23 cellular contexts compared by ENCODE assay signal in the genomic region with DNA sequence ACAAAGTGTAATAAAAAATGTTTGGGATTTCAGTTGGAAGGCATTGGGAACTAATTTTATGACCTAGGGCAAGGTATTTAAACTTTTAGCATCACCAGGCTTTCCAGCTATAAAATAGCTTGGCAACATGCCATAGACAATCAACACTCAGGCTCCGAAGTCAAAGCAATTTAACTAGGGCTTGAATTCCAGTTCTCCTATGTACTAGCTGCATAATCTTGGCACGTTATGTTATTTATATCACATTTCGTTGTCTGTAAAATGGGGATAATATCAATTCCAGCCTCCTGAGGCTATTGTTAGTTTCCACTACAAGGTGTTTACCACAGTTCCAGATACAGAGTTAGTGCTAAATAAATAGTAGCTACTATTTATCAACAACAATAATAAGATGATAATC.
"Had no signal": no experiment of that assay in that cellular context is flagged by ENCODE, and none has a peak within 500 bp of the region (broad histone marks: within the 10 kb centered on the region; RNA-seq: fewer than 3 reads in every experiment).

No MANE protein-coding gene starts in this region.

- H3K4me1 ChIP-seq: foreskin keratinocyte, parathyroid adenoma, prostate gland, right lobe of liver, stomach had no signal

- H3K4me3 ChIP-seq: coronary artery, hepatocyte, lung, prostate gland, right lobe of liver, stomach had no signal

- H3K36me3 Mint-ChIP-seq: naive thymus-derived CD4-positive, alpha-beta T cell; stimulated activated memory B cell treated with anti-CD40 and anti-IgM and Interleukin-4, amounts not matched to agents 10 μg/mL and 1 μg/mL and 100 μg/mL, for 72 hours had no signal

- H3K27me3 Mint-ChIP-seq: naive thymus-derived CD4-positive, alpha-beta T cell; stimulated activated memory B cell treated with anti-CD40 and anti-IgM and Interleukin-4, amounts not matched to agents 10 μg/mL and 1 μg/mL and 100 μg/mL, for 72 hours had no signal

- H3K4me1 Mint-ChIP-seq: naive thymus-derived CD4-positive, alpha-beta T cell; stimulated activated memory B cell treated with anti-CD40 and anti-IgM and Interleukin-4, amounts not matched to agents 10 μg/mL and 1 μg/mL and 100 μg/mL, for 72 hours had no signal

- H3K9me3 Mint-ChIP-seq: nephron progenitor cell; stimulated activated memory B cell treated with anti-CD40 and anti-IgM and Interleukin-4, amounts not matched to agents 10 μg/mL and 1 μg/mL and 100 μg/mL, for 72 hours had no signal

- H3K4me3 Mint-ChIP-seq: endodermal cell; naive thymus-derived CD4-positive, alpha-beta T cell; nephron progenitor cell; stimulated activated memory B cell treated with anti-CD40 and anti-IgM and Interleukin-4, amounts not matched to agents 10 μg/mL and 1 μg/mL and 100 μg/mL, for 72 hours had no signal

- DNase-seq: effector CD4-positive, alpha-beta T cell; endodermal cell; erythroblast; foreskin keratinocyte; head of caudate nucleus; kidney; left colon; left ventricle myocardium superior; mesenchymal stem cell; naive thymus-derived CD4-positive, alpha-beta T cell; nephron progenitor cell; retina; right lobe of liver; stimulated activated CD4-positive, alpha-beta T cell treated with anti-CD3 and anti-CD28 coated beads, Interleukin-1b, Interleukin-23, amount 100 ng/mL, for 48 hours; stimulated activated CD4-positive, alpha-beta T cell treated with anti-CD3 and anti-CD28 coated beads, Interleukin-4, amount 100 ng/mL, for 24 hours; stomach; trophoblast cell had no signal

- H3K27ac ChIP-seq: coronary artery, foreskin keratinocyte, hepatocyte, parathyroid adenoma, prostate gland, right lobe of liver, stomach had no signal

- H3K9me3 ChIP-seq: prostate gland, right lobe of liver had no signal

- ATAC-seq: foreskin keratinocyte; left colon; left ventricle myocardium superior; naive thymus-derived CD4-positive, alpha-beta T cell; right lobe of liver; stimulated activated memory B cell treated with anti-CD40 and anti-IgM and Interleukin-4, amounts not matched to agents 10 μg/mL and 1 μg/mL and 100 μg/mL, for 72 hours had no signal

- H3K27ac Mint-ChIP-seq: endodermal cell; naive thymus-derived CD4-positive, alpha-beta T cell; nephron progenitor cell; stimulated activated memory B cell treated with anti-CD40 and anti-IgM and Interleukin-4, amounts not matched to agents 10 μg/mL and 1 μg/mL and 100 μg/mL, for 72 hours had no signal

- H3K27me3 ChIP-seq: foreskin keratinocyte, hepatocyte, right lobe of liver had no signal

- H3K36me3 ChIP-seq: prostate gland, right lobe of liver, stomach had no signal
